2 cellular contexts compared by ENCODE assay signal in the genomic region with DNA sequence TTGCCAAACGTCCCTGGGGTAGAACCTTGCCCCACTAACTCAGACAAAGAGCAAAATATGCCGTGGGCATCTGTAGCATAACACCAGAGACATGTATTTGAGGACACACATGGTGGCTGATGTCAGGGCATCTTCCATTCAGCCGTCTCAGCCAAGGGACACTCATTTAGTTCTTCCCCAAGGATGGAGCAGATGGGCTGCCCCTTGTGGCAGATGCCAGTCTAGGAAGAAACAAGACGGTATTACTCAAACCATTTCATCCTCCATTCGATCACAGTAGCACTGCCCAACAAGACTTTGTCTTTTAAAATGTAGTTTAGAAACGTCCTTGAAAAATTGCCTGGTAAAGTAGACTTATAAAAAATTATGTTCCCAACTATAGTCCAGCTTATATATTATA.
TF ChIP-seq lines count a peak whose summit lies in the region.

No MANE protein-coding gene starts in this region.

TF ChIP-seq in H1, 55 proteins besides CTCF, POLR2A, EP300 and RAD21:
- TF ChIP-seq SIN3A (conservative IDR thresholded peaks at IDR 0.05 in 1 of 2, IDR thresholded peaks at IDR 0.05 in 1 of 2; ENCODE audit: low read depth in 1 of 2, low read length in 2 of 2) = no peak
- TF ChIP-seq HDAC2 (IDR thresholded peaks at IDR 0.05; ENCODE audit: borderline replicate concordance in 1 of 2, low read depth in 2 of 2, low read length in 2 of 2) = no peak
- TF ChIP-seq GTF2F1 (IDR thresholded peaks at IDR 0.05; ENCODE audit: borderline replicate concordance, low read depth, low read length) = no peak
- TF ChIP-seq, protein P1, sequence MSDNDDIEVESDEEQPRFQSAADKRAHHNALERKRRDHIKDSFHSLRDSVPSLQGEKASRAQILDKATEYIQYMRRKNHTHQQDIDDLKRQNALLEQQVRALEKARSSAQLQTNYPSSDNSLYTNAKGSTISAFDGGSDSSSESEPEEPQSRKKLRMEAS (IDR thresholded peaks at IDR 0.05) = no peak
- no peak for TF ChIP-seq KDM4A (IDR thresholded peaks at IDR 0.05; ENCODE audit: low read depth, low read length, severe bottlenecking)
- no peak for TF ChIP-seq CHD2 (IDR thresholded peaks at IDR 0.05; ENCODE audit: low read length)
- TF ChIP-seq HDAC6 (IDR thresholded peaks at IDR 0.05; ENCODE audit: low read depth, low read length) = no peak
- no peak for TF ChIP-seq TAF1 (IDR thresholded peaks at IDR 0.05; ENCODE audit: low read depth, low read length)
- no peak for TF ChIP-seq RFX5 (IDR thresholded peaks at IDR 0.05; ENCODE audit: borderline replicate concordance, low read depth, low read length)
- no peak for TF ChIP-seq NRF1 (IDR thresholded peaks at IDR 0.05; ENCODE audit: low read depth, low read length)
- no peak for TF ChIP-seq TEAD4 (IDR thresholded peaks at IDR 0.05; ENCODE audit: low read depth, low read length)
- no peak for TF ChIP-seq ZNF274 (IDR thresholded peaks at IDR 0.05; ENCODE audit: borderline replicate concordance, extremely low read depth, low read length)
- TF ChIP-seq, protein P2, sequence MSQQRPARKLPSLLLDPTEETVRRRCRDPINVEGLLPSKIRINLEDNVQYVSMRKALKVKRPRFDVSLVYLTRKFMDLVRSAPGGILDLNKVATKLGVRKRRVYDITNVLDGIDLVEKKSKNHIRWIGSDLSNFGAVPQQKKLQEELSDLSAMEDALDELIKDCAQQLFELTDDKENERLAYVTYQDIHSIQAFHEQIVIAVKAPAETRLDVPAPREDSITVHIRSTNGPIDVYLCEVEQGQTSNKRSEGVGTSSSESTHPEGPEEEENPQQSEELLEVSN (IDR thresholded peaks at IDR 0.05) = no peak
- no peak for TF ChIP-seq BACH1 (IDR thresholded peaks at IDR 0.05; ENCODE audit: low read length)
- no peak for TF ChIP-seq SIX5 (IDR thresholded peaks at IDR 0.05; ENCODE audit: low read depth, low read length)
- no peak for TF ChIP-seq JUN (IDR thresholded peaks at IDR 0.05; ENCODE audit: low read depth, low read length)
- TF ChIP-seq, protein P3, sequence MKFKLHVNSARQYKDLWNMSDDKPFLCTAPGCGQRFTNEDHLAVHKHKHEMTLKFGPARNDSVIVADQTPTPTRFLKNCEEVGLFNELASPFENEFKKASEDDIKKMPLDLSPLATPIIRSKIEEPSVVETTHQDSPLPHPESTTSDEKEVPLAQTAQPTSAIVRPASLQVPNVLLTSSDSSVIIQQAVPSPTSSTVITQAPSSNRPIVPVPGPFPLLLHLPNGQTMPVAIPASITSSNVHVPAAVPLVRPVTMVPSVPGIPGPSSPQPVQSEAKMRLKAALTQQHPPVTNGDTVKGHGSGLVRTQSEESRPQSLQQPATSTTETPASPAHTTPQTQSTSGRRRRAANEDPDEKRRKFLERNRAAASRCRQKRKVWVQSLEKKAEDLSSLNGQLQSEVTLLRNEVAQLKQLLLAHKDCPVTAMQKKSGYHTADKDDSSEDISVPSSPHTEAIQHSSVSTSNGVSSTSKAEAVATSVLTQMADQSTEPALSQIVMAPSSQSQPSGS (IDR thresholded peaks at IDR 0.05; ENCODE audit: low read length) = no peak
- no peak for TF ChIP-seq SP2 (IDR thresholded peaks at IDR 0.05; ENCODE audit: low read length)
- TF ChIP-seq, protein P4, sequence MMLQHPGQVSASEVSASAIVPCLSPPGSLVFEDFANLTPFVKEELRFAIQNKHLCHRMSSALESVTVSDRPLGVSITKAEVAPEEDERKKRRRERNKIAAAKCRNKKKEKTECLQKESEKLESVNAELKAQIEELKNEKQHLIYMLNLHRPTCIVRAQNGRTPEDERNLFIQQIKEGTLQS (IDR thresholded peaks at IDR 0.05; ENCODE audit: insufficient read depth, low read depth, low read length) = no peak
TF ChIP-seq in H1: peak in this region for 0.

TF ChIP-seq in SK-N-SH treated with all-trans-retinoic acid at 6 μM for 48 hours, 23 proteins besides CTCF, POLR2A, EP300 and RAD21:
- TF ChIP-seq, protein P5, sequence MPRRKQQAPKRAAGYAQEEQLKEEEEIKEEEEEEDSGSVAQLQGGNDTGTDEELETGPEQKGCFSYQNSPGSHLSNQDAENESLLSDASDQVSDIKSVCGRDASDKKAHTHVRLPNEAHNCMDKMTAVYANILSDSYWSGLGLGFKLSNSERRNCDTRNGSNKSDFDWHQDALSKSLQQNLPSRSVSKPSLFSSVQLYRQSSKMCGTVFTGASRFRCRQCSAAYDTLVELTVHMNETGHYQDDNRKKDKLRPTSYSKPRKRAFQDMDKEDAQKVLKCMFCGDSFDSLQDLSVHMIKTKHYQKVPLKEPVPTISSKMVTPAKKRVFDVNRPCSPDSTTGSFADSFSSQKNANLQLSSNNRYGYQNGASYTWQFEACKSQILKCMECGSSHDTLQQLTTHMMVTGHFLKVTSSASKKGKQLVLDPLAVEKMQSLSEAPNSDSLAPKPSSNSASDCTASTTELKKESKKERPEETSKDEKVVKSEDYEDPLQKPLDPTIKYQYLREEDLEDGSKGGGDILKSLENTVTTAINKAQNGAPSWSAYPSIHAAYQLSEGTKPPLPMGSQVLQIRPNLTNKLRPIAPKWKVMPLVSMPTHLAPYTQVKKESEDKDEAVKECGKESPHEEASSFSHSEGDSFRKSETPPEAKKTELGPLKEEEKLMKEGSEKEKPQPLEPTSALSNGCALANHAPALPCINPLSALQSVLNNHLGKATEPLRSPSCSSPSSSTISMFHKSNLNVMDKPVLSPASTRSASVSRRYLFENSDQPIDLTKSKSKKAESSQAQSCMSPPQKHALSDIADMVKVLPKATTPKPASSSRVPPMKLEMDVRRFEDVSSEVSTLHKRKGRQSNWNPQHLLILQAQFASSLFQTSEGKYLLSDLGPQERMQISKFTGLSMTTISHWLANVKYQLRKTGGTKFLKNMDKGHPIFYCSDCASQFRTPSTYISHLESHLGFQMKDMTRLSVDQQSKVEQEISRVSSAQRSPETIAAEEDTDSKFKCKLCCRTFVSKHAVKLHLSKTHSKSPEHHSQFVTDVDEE (CRISPR knock-in tag; IDR thresholded peaks at IDR 0.05) = no peak
- TF ChIP-seq RARB (CRISPR knock-in tag; IDR thresholded peaks at IDR 0.05) (no peak), OSR1 (CRISPR knock-in tag; IDR thresholded peaks at IDR 0.05) (no peak), GLIS3 (CRISPR knock-in tag; IDR thresholded peaks at IDR 0.05) (no peak), ZFP30 (CRISPR knock-in tag; IDR thresholded peaks at IDR 0.05) (no peak), SNAI2 (CRISPR knock-in tag; IDR thresholded peaks at IDR 0.05) (no peak), ARNTL (CRISPR knock-in tag; IDR thresholded peaks at IDR 0.05; ENCODE audit: borderline replicate concordance, low read depth) (no peak), PPARA (CRISPR knock-in tag; IDR thresholded peaks at IDR 0.05; ENCODE audit: borderline replicate concordance) (no peak), TOX (CRISPR knock-in tag; IDR thresholded peaks at IDR 0.05; ENCODE audit: borderline replicate concordance) (no peak), ZC3H10 (CRISPR knock-in tag; IDR thresholded peaks at IDR 0.05) (no peak), ZNF565 (CRISPR knock-in tag; conservative IDR thresholded peaks at IDR 0.05; ENCODE audit: low read depth) (no peak), TCF4 (CRISPR knock-in tag; IDR thresholded peaks at IDR 0.05; ENCODE audit: borderline replicate concordance) (no peak), ZNF8 (CRISPR knock-in tag; IDR thresholded peaks at IDR 0.05) (no peak), ESRRG (CRISPR knock-in tag; IDR thresholded peaks at IDR 0.05) (no peak), BACH2 (CRISPR knock-in tag; IDR thresholded peaks at IDR 0.05; ENCODE audit: borderline replicate concordance) (no peak), CSDC2 (CRISPR knock-in tag; IDR thresholded peaks at IDR 0.05) (no peak)
- TF ChIP-seq, protein P6, sequence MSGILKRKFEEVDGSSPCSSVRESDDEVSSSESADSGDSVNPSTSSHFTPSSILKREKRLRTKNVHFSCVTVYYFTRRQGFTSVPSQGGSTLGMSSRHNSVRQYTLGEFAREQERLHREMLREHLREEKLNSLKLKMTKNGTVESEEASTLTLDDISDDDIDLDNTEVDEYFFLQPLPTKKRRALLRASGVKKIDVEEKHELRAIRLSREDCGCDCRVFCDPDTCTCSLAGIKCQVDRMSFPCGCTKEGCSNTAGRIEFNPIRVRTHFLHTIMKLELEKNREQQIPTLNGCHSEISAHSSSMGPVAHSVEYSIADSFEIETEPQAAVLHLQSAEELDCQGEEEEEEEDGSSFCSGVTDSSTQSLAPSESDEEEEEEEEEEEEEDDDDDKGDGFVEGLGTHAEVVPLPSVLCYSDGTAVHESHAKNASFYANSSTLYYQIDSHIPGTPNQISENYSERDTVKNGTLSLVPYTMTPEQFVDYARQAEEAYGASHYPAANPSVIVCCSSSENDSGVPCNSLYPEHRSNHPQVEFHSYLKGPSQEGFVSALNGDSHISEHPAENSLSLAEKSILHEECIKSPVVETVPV (CRISPR knock-in tag; IDR thresholded peaks at IDR 0.05) = no peak
- TF ChIP-seq, protein P7, sequence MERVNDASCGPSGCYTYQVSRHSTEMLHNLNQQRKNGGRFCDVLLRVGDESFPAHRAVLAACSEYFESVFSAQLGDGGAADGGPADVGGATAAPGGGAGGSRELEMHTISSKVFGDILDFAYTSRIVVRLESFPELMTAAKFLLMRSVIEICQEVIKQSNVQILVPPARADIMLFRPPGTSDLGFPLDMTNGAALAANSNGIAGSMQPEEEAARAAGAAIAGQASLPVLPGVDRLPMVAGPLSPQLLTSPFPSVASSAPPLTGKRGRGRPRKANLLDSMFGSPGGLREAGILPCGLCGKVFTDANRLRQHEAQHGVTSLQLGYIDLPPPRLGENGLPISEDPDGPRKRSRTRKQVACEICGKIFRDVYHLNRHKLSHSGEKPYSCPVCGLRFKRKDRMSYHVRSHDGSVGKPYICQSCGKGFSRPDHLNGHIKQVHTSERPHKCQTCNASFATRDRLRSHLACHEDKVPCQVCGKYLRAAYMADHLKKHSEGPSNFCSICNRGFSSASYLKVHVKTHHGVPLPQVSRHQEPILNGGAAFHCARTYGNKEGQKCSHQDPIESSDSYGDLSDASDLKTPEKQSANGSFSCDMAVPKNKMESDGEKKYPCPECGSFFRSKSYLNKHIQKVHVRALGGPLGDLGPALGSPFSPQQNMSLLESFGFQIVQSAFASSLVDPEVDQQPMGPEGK (CRISPR knock-in tag; IDR thresholded peaks at IDR 0.05; ENCODE audit: borderline replicate concordance) = no peak
- TF ChIP-seq, protein P8, sequence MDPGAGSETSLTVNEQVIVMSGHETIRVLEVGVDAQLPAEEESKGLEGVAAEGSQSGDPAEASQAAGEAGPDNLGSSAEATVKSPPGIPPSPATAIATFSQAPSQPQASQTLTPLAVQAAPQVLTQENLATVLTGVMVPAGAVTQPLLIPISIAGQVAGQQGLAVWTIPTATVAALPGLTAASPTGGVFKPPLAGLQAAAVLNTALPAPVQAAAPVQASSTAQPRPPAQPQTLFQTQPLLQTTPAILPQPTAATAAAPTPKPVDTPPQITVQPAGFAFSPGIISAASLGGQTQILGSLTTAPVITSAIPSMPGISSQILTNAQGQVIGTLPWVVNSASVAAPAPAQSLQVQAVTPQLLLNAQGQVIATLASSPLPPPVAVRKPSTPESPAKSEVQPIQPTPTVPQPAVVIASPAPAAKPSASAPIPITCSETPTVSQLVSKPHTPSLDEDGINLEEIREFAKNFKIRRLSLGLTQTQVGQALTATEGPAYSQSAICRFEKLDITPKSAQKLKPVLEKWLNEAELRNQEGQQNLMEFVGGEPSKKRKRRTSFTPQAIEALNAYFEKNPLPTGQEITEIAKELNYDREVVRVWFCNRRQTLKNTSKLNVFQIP (CRISPR knock-in tag; IDR thresholded peaks at IDR 0.05; ENCODE audit: borderline replicate concordance, low read depth) = no peak
TF ChIP-seq in SK-N-SH treated with all-trans-retinoic acid at 6 μM for 48 hours: peak in this region for 0.
